Comparison of ENCODE assay signal across 16 cellular contexts in the genomic region with DNA sequence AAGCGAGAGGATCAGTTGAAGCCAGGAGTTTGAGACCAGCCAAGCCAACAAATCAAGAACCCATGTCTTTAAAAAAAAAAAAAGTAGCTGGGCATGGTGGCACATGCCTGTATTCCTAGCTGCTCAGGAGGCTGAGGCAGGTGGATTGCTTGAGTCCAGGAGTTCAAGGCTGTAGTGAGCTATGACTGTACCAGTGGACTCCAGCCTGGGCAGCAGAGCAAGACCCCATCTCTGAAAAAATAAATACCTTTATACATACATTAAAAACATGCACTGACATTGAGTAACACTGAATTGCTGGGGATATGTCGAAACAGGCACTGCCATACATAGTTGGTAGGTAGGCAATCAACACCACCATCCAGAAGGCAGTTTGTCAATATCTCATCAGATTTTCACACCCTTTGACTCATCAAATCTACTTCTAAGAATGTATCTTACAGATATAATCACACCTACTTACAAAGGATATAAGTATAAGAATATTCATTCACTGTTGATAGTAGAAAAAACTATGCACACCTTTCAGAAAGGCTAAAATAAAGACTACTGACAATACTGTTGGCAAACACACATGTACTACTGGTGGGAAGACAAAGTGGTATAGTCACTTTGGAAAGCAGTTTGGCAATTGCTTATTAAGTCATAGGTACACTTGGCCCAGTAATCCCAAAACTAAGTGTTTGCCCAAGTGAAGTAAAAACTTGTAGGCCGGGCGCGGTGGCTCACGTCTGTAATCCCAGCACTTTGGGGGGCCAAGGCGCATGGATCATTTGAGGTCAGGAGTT. TPM values are rescaled to one million over a fixed set of nuclear protein-coding genes. Genes with fewer than 3 reads are reported as not detected.
DNase-seq lines count a peak whose midpoint lies in the region; ATAC-seq, FAIRE-seq and TF ChIP-seq lines count a peak whose summit lies in the region.
"Had no signal": no experiment of that assay in that cellular context is flagged by ENCODE, and none has a peak within 500 bp of the region (broad histone marks: within the 10 kb centered on the region; RNA-seq: fewer than 3 reads in every experiment).

No MANE protein-coding gene starts in this region.

- no peak overlapping the region for H3K27ac ChIP-seq in HepG2 (ENCODE audit: extremely low read length, insufficient read depth, low read length)
- H3K27ac ChIP-seq in right lobe of liver, result no peak overlapping the region
- H3K27ac ChIP-seq in esophagus (ENCODE audit: low read depth in 2 of 2, low read length in 1 of 2), result peak overlapping the region; percentile 77 to 81
- no peak overlapping the region for H3K27ac ChIP-seq in left lung
- H3K27ac ChIP-seq: SJCRH30 had no signal

- no peak for FAIRE-seq in HepG2 (lab: Jason Lieb, UNC)
- FAIRE-seq: H1 had no signal

- H3K9me3 ChIP-seq in HepG2 (ENCODE audit: low read length) (no peaks in the 10 kb centered on the region), right lobe of liver (no peaks in the 10 kb centered on the region), esophagus (ENCODE audit: control insufficient read depth in 2 of 2, insufficient read depth in 1 of 2, low read depth in 1 of 2, low read length in 1 of 2) (no peaks in the 10 kb centered on the region), left lung (no peaks in the 10 kb centered on the region)
- H3K9me3 ChIP-seq: SJCRH30 had no signal

- ATAC-seq in HepG2, result no peak
- no peak for ATAC-seq in right lobe of liver
- ATAC-seq in left lung, result no peak

- H3K4me3 Mint-ChIP-seq in T-helper 2 cell treated with Interferon-gamma antibody and Interleukin-4, amounts not matched to agents 5 μg/mL and 100 μg/mL, for 36 hours, result no peak overlapping the region
- H3K4me3 Mint-ChIP-seq in immature natural killer cell, result no peak overlapping the region
- no peak overlapping the region for H3K4me3 Mint-ChIP-seq in mesothelial cell of epicardium

- no peaks in the 10 kb centered on the region for H3K36me3 Mint-ChIP-seq in T-helper 2 cell treated with Interferon-gamma antibody and Interleukin-4, amounts not matched to agents 5 μg/mL and 100 μg/mL, for 36 hours (ENCODE audit: low read depth)
- H3K36me3 Mint-ChIP-seq in immature natural killer cell (no peaks in the 10 kb centered on the region), mesothelial cell of epicardium (no peaks in the 10 kb centered on the region)

- peaks cover 41% of the 10 kb centered on the region for H3K4me1 Mint-ChIP-seq in T-helper 2 cell treated with Interferon-gamma antibody and Interleukin-4, amounts not matched to agents 5 μg/mL and 100 μg/mL, for 36 hours (ENCODE audit: low read depth)
- H3K4me1 Mint-ChIP-seq in immature natural killer cell, result no peaks in the 10 kb centered on the region
- no peaks in the 10 kb centered on the region for H3K4me1 Mint-ChIP-seq in mesothelial cell of epicardium

- POLR2A ChIA-PET in HepG2 (lab: Yijun Ruan, JAX), result no interaction called here

- DNase-seq in HepG2 (ENCODE audit: low spot score), result no peak
- DNase-seq in right lobe of liver, result no peak
- DNase-seq in T-helper 2 cell treated with Interferon-gamma antibody and Interleukin-4, amounts not matched to agents 5 μg/mL and 100 μg/mL, for 36 hours (ENCODE audit: low spot score), result no peak
- no peak for DNase-seq in immature natural killer cell
- DNase-seq in mesothelial cell of epicardium (ENCODE audit: low spot score in 2 of 2, unreplicated experiment in 2 of 2), result no peak
- no peak for DNase-seq in left lung
- DNase-seq: ACHN, DMS79 treated with DMSO at 0.1 percent for 48 hours, MM.1S, NCI-H1417, NCI-H187, NCI-H226, NCI-H524 treated with DMSO at 0.1 percent for 48 hours, SJCRH30 had no signal

- WGBS in HepG2 (ENCODE audit: low lambda C conversion rate), result 67% methylated on average over 7 of the region's 7 CpGs
- WGBS in right lobe of liver (ENCODE audit: insufficient coverage, low coverage, low lambda C conversion rate, missing lambda C conversion rate), result 95% methylated on average over 7 of the region's 7 CpGs
- 51 to 75% methylated on average over 7 of the region's 7 CpGs for WGBS in esophagus, 2 donors

- H3K27me3 ChIP-seq in HepG2 (ENCODE audit: control insufficient read depth in 1 of 2, insufficient read depth in 2 of 2, low read length in 2 of 2) (no peaks in the 10 kb centered on the region), right lobe of liver (no peaks in the 10 kb centered on the region), esophagus (ENCODE audit: control insufficient read depth in 1 of 2, insufficient read depth in 2 of 2, low read length in 2 of 2) (no peaks in the 10 kb centered on the region), left lung (no peaks in the 10 kb centered on the region)
- H3K27me3 ChIP-seq: SJCRH30 had no signal

- H3K9ac ChIP-seq in HepG2 (ENCODE audit: insufficient read depth, low read depth, low read length), result no peak overlapping the region

- H3K36me3 ChIP-seq in HepG2 (replicated peaks in 1 of 2; ENCODE audit: control insufficient read depth in 1 of 2, insufficient read depth in 2 of 2, low read length in 2 of 2) (no peaks in the 10 kb centered on the region), right lobe of liver (no peaks in the 10 kb centered on the region), esophagus (ENCODE audit: control insufficient read depth in 2 of 2, insufficient read depth in 2 of 2, low read length in 1 of 2) (no peaks in the 10 kb centered on the region), left lung (no peaks in the 10 kb centered on the region)
- H3K36me3 ChIP-seq: SJCRH30 had no signal

- TF ChIP-seq POLR2A in HepG2 (IDR thresholded peaks at IDR 0.05; ENCODE audit: insufficient read depth in 1 of 2, low read depth in 2 of 2, low read length in 2 of 2) (no peak), right lobe of liver (IDR thresholded peaks at IDR 0.05) (no peak)

- no peak overlapping the region for H3K4me2 ChIP-seq in HepG2 (ENCODE audit: low read depth, low read length)

- no peaks in the 10 kb centered on the region for H3K27me3 Mint-ChIP-seq in T-helper 2 cell treated with Interferon-gamma antibody and Interleukin-4, amounts not matched to agents 5 μg/mL and 100 μg/mL, for 36 hours (ENCODE audit: low read depth)
- H3K27me3 Mint-ChIP-seq in immature natural killer cell (ENCODE audit: low read depth in 3 of 3), result peaks cover 0 to 8% (median 1%) of the 10 kb centered on the region in 3 donors
- peaks cover 5% of the 10 kb centered on the region for H3K27me3 Mint-ChIP-seq in mesothelial cell of epicardium (ENCODE audit: low read depth)

- no peaks in the 10 kb centered on the region for H3K9me3 Mint-ChIP-seq in T-helper 2 cell treated with Interferon-gamma antibody and Interleukin-4, amounts not matched to agents 5 μg/mL and 100 μg/mL, for 36 hours
- H3K9me3 Mint-ChIP-seq in immature natural killer cell, result no peaks in the 10 kb centered on the region
- H3K9me3 Mint-ChIP-seq in mesothelial cell of epicardium, result no peaks in the 10 kb centered on the region

- H2AFZ ChIP-seq in HepG2 (ENCODE audit: low read length), result no peak overlapping the region

- TF ChIP-seq RAD21 in HepG2 (CRISPR knock-in tag; IDR thresholded peaks at IDR 0.05), result no peak

- no TSS peak for BruUV-seq in HepG2 (replicated peaks; lab: Mats Ljungman, UMichigan)

- CTCF ChIA-PET in HepG2 (lab: Yijun Ruan, JAX; ENCODE audit: low intra/inter-chr PET ratio, low total read pairs), result no interaction called here

- peak overlapping the region; percentile 15 for H3K27ac Mint-ChIP-seq in T-helper 2 cell treated with Interferon-gamma antibody and Interleukin-4, amounts not matched to agents 5 μg/mL and 100 μg/mL, for 36 hours
- H3K27ac Mint-ChIP-seq in immature natural killer cell (no peak overlapping the region), mesothelial cell of epicardium (no peak overlapping the region)

- H3K79me2 ChIP-seq in HepG2 (ENCODE audit: insufficient read depth, low read length), result no peaks in the 10 kb centered on the region

- in situ Hi-C loops in HepG2 (cut with HindIII; ENCODE audit: extremely low pct_ligation_motif_present, low pct_unique_long_range_greater_than_20kb), result no loop called here

- intact Hi-C loops in HepG2 (cut with micrococcal nuclease; ENCODE audit: unreplicated experiment), result loop anchor here (5.0 kb wide), 1 partner anchor 53 kb away; a partner anchor contains a TSS
- intact Hi-C loops in right lobe of liver (cut with DNase I), result no loop called here
- intact Hi-C loops in left lung (cut with DNase I), result no loop called here

- no peak for TF ChIP-seq CTCF in HepG2 (CRISPR knock-in tag; IDR thresholded peaks at IDR 0.05)
- no peak for TF ChIP-seq CTCF in right lobe of liver (IDR thresholded peaks at IDR 0.05)
- no peak for TF ChIP-seq CTCF in mesothelial cell of epicardium (IDR thresholded peaks at IDR 0.05; ENCODE audit: unreplicated experiment)
- TF ChIP-seq CTCF in left lung (IDR thresholded peaks at IDR 0.05), result no peak

- no peak overlapping the region for H3K4me3 ChIP-seq in HepG2 (replicated peaks in 1 of 3; ENCODE audit: insufficient read depth in 1 of 3, low read depth in 2 of 3, low read length in 3 of 3)
- no peak overlapping the region for H3K4me3 ChIP-seq in right lobe of liver
- no peak overlapping the region for H3K4me3 ChIP-seq in esophagus (ENCODE audit: low read depth in 1 of 2, low read length in 2 of 2)
- H3K4me3 ChIP-seq in left lung, result no peak overlapping the region
- H3K4me3 ChIP-seq: SJCRH30 had no signal

- H3K4me1 ChIP-seq in HepG2 (ENCODE audit: insufficient read depth, low read length), result peaks cover 59% of the 10 kb centered on the region
- H3K4me1 ChIP-seq in right lobe of liver, result no peaks in the 10 kb centered on the region
- peaks cover 0 to 2% of the 10 kb centered on the region in 2 donors for H3K4me1 ChIP-seq in esophagus (ENCODE audit: control insufficient read depth in 2 of 2, insufficient read depth in 2 of 2, low read length in 1 of 2)
- H3K4me1 ChIP-seq in left lung, result peaks cover 3 to 11% of the 10 kb centered on the region in 2 donors
- H3K4me1 ChIP-seq: SJCRH30 had no signal

- TF ChIP-seq EP300 in HepG2 (IDR thresholded peaks at IDR 0.05; ENCODE audit: low read depth in 2 of 2, low read length in 2 of 2), result no peak
- no peak for TF ChIP-seq EP300 in HepG2 (CRISPR knock-in tag; IDR thresholded peaks at IDR 0.05; ENCODE audit: borderline replicate concordance)

- no peaks in the 10 kb centered on the region for H4K20me1 ChIP-seq in HepG2 (ENCODE audit: insufficient read depth, low read length)

RNA-seq across cellular contexts. Expression of a gene that starts 6.4 kb away (rescaled TPM):
- total RNA-seq in HepG2 (2016; rRNA removed; fragmentation: Illumina TruSeq; extraction: Trizol), result 54.1 and 84.4 TPM in 2 replicates
- total RNA-seq in HepG2 (2016; cell fraction: cytosol; rRNA removed; fragmentation: Illumina TruSeq; extraction: Trizol; ENCODE audit: low read depth), result 22.6 and 28.5 TPM in 2 replicates
- 61.5 and 89.9 TPM in 2 replicates for total RNA-seq in HepG2 (2016; cell fraction: insoluble cytoplasmic fraction; rRNA removed; fragmentation: Illumina TruSeq; extraction: Trizol)
- total RNA-seq in HepG2 (2016; cell fraction: membrane; rRNA removed; fragmentation: Illumina TruSeq; extraction: Trizol), result 54.3 and 65.9 TPM in 2 replicates
- 25.7 and 28.2 TPM in 2 replicates for total RNA-seq in HepG2 (2016; cell fraction: nucleus; rRNA removed; fragmentation: Illumina TruSeq; extraction: Trizol)
- polyA plus RNA-seq in HepG2 (2011; rRNA removed), result 30.2 and 53.0 TPM in 2 replicates
- 17.3 and 23.5 TPM in 2 replicates for polyA plus RNA-seq in HepG2 (2011; cell fraction: cytosol; rRNA removed)
- polyA plus RNA-seq in HepG2 (2011; cell fraction: nucleus; rRNA removed), result 4.7 and 7.5 TPM in 2 replicates
- polyA plus RNA-seq in HepG2 (2012), result 40.3 and 58.2 TPM in 2 replicates
- 22.4 and 22.6 TPM in 2 replicates for polyA plus RNA-seq in HepG2 (2016; cell fraction: cytosol; fragmentation: Illumina TruSeq; extraction: Trizol; ENCODE audit: low read depth)
- polyA plus RNA-seq in HepG2 (2016; cell fraction: insoluble cytoplasmic fraction; fragmentation: Illumina TruSeq; extraction: Trizol; ENCODE audit: low read depth), result 106 and 119 TPM in 2 replicates
- polyA plus RNA-seq in HepG2 (2016; cell fraction: membrane; fragmentation: Illumina TruSeq; extraction: Trizol; ENCODE audit: low read depth), result 48.2 and 52.2 TPM in 2 replicates
- polyA plus RNA-seq in HepG2 (2016; cell fraction: nucleus; fragmentation: Illumina TruSeq; extraction: Trizol; ENCODE audit: insufficient read depth, low read depth), result 47.9 and 51.6 TPM in 2 replicates
- 10.7 and 14.1 TPM in 2 replicates for polyA minus RNA-seq in HepG2 (2011; rRNA and poly(A)+ RNA removed; ENCODE audit: low replicate concordance)
- polyA minus RNA-seq in HepG2 (2011; cell fraction: cytosol; rRNA and poly(A)+ RNA removed), result 27.9 and 32.3 TPM in 2 replicates
- 14.0 and 15.2 TPM in 2 replicates for polyA minus RNA-seq in HepG2 (2011; cell fraction: nucleus; rRNA and poly(A)+ RNA removed)
- total RNA-seq in right lobe of liver, result 10 to 100 TPM; 13.3 to 28.3 (median 18.3) TPM
- 10 to 100 TPM; 17.6 to 25.6 TPM for polyA plus RNA-seq in esophagus
- 10 to 100 TPM; 32.2 to 41.9 (median 35.8) TPM for polyA plus RNA-seq in immature natural killer cell
- 23.3 to 25.5 TPM (median 24.0 TPM) in 3 replicates for total RNA-seq in mesothelial cell of epicardium
- 10 to 100 TPM; 22.7 to 26.2 TPM for total RNA-seq in left lung

RNA-seq across cellular contexts. Expression of a gene that starts 37.9 kb away (rescaled TPM):
- not detected in 2 replicates for total RNA-seq in HepG2 (2016; rRNA removed; fragmentation: Illumina TruSeq; extraction: Trizol)
- not detected in 2 replicates for total RNA-seq in HepG2 (2016; cell fraction: cytosol; rRNA removed; fragmentation: Illumina TruSeq; extraction: Trizol; ENCODE audit: low read depth)
- not detected in 2 replicates for total RNA-seq in HepG2 (2016; cell fraction: insoluble cytoplasmic fraction; rRNA removed; fragmentation: Illumina TruSeq; extraction: Trizol)
- not detected in 2 replicates for total RNA-seq in HepG2 (2016; cell fraction: membrane; rRNA removed; fragmentation: Illumina TruSeq; extraction: Trizol)
- total RNA-seq in HepG2 (2016; cell fraction: nucleus; rRNA removed; fragmentation: Illumina TruSeq; extraction: Trizol), result not detected in 2 replicates
- not detected in 2 replicates for polyA plus RNA-seq in HepG2 (2011; rRNA removed)
- polyA plus RNA-seq in HepG2 (2011; cell fraction: cytosol; rRNA removed), result not detected in 2 replicates
- polyA plus RNA-seq in HepG2 (2011; cell fraction: nucleus; rRNA removed), result not detected in 2 replicates
- 0.25 and 0.60 TPM in 2 replicates for polyA plus RNA-seq in HepG2 (2012)
- not detected in 2 replicates for polyA plus RNA-seq in HepG2 (2016; cell fraction: cytosol; fragmentation: Illumina TruSeq; extraction: Trizol; ENCODE audit: low read depth)
- not detected in 2 replicates for polyA plus RNA-seq in HepG2 (2016; cell fraction: insoluble cytoplasmic fraction; fragmentation: Illumina TruSeq; extraction: Trizol; ENCODE audit: low read depth)
- polyA plus RNA-seq in HepG2 (2016; cell fraction: membrane; fragmentation: Illumina TruSeq; extraction: Trizol; ENCODE audit: low read depth), result not detected in 2 replicates
- polyA plus RNA-seq in HepG2 (2016; cell fraction: nucleus; fragmentation: Illumina TruSeq; extraction: Trizol; ENCODE audit: insufficient read depth, low read depth), result not detected in 2 replicates
- 0.14 TPM in 1 of 2 replicates, not detected in the other for polyA minus RNA-seq in HepG2 (2011; rRNA and poly(A)+ RNA removed; ENCODE audit: low replicate concordance)
- polyA minus RNA-seq in HepG2 (2011; cell fraction: cytosol; rRNA and poly(A)+ RNA removed), result not detected in 2 replicates
- polyA minus RNA-seq in HepG2 (2011; cell fraction: nucleus; rRNA and poly(A)+ RNA removed), result not detected in 2 replicates
- total RNA-seq in right lobe of liver, result 1 to 10 TPM; 1.5 to 3.9 (median 2.7) TPM
- 100 to 1,000 TPM; 120 to 421 TPM for polyA plus RNA-seq in esophagus
- polyA plus RNA-seq in immature natural killer cell, result 1 to 10 TPM in 1 of 3 donors, under 1 TPM in 1, not detected in 1; 0.32 to 1.6 TPM
- total RNA-seq in mesothelial cell of epicardium, result 0.58 to 0.89 TPM (median 0.66 TPM) in 3 replicates
- 10 to 100 TPM; 47.3 to 94.8 TPM for total RNA-seq in left lung

RNA-seq across cellular contexts. Expression of a gene that starts 54.7 kb away (rescaled TPM):
- total RNA-seq in HepG2 (2016; rRNA removed; fragmentation: Illumina TruSeq; extraction: Trizol) (10.2 and 13.0 TPM in 2 replicates), right lobe of liver (1 to 10 TPM; 1.9 to 6.7 (median 4.1) TPM), mesothelial cell of epicardium (65.2 to 69.4 TPM (median 66.9 TPM) in 3 replicates), left lung (10 to 100 TPM; 33.3 to 44.6 TPM)
- 6.2 and 6.4 TPM in 2 replicates for total RNA-seq in HepG2 (2016; cell fraction: cytosol; rRNA removed; fragmentation: Illumina TruSeq; extraction: Trizol; ENCODE audit: low read depth)
- total RNA-seq in HepG2 (2016; cell fraction: insoluble cytoplasmic fraction; rRNA removed; fragmentation: Illumina TruSeq; extraction: Trizol), result 8.4 and 12.8 TPM in 2 replicates
- total RNA-seq in HepG2 (2016; cell fraction: membrane; rRNA removed; fragmentation: Illumina TruSeq; extraction: Trizol), result 7.7 and 8.5 TPM in 2 replicates
- total RNA-seq in HepG2 (2016; cell fraction: nucleus; rRNA removed; fragmentation: Illumina TruSeq; extraction: Trizol), result 23.8 and 28.6 TPM in 2 replicates
- polyA plus RNA-seq in HepG2 (2011; rRNA removed) (30.6 and 38.1 TPM in 2 replicates), esophagus (10 to 100 TPM; 14.8 to 21.8 TPM), immature natural killer cell (1 to 10 TPM; 2.3 to 3.6 (median 2.3) TPM)
- polyA plus RNA-seq in HepG2 (2011; cell fraction: cytosol; rRNA removed), result 14.1 and 14.7 TPM in 2 replicates
- polyA plus RNA-seq in HepG2 (2011; cell fraction: nucleus; rRNA removed), result 110 and 133 TPM in 2 replicates
- polyA plus RNA-seq in HepG2 (2012), result 23.1 and 36.8 TPM in 2 replicates
- polyA plus RNA-seq in HepG2 (2016; cell fraction: cytosol; fragmentation: Illumina TruSeq; extraction: Trizol; ENCODE audit: low read depth), result 1.3 TPM in 2 replicates
- polyA plus RNA-seq in HepG2 (2016; cell fraction: insoluble cytoplasmic fraction; fragmentation: Illumina TruSeq; extraction: Trizol; ENCODE audit: low read depth), result 6.5 and 9.3 TPM in 2 replicates
- 2.5 and 3.5 TPM in 2 replicates for polyA plus RNA-seq in HepG2 (2016; cell fraction: membrane; fragmentation: Illumina TruSeq; extraction: Trizol; ENCODE audit: low read depth)
- polyA plus RNA-seq in HepG2 (2016; cell fraction: nucleus; fragmentation: Illumina TruSeq; extraction: Trizol; ENCODE audit: insufficient read depth, low read depth), result 47.8 and 49.6 TPM in 2 replicates
- polyA minus RNA-seq in HepG2 (2011; rRNA and poly(A)+ RNA removed; ENCODE audit: low replicate concordance), result 87.8 and 152 TPM in 2 replicates
- polyA minus RNA-seq in HepG2 (2011; cell fraction: cytosol; rRNA and poly(A)+ RNA removed), result 36.7 and 46.7 TPM in 2 replicates
- 61.3 and 64.6 TPM in 2 replicates for polyA minus RNA-seq in HepG2 (2011; cell fraction: nucleus; rRNA and poly(A)+ RNA removed)

Comparison
In these comparisons a context has a peak if more than half of its experiments do, and no peak if none do; other contexts are left out.
1. H3K27ac ChIP-seq: peak in esophagus (2 of 2); none in HepG2 (single experiment), right lobe of liver (0 of 3) and left lung (0 of 2).
2. RNA of a gene that starts 37.9 kb away (total RNA-seq): 47.3 to 94.8 TPM in left lung; 1.5 to 3.9 TPM in right lobe of liver, 0.58 to 0.89 TPM in mesothelial cell of epicardium and not detected in HepG2; every median in the first group is over 4 times any median in the second.